8 cellular contexts compared by ENCODE assay signal in genomic region chr2:196259507-196260481, GRCh38.
DNase-seq lines count a peak whose midpoint lies in the region; ATAC-seq and TF ChIP-seq lines count a peak whose summit lies in the region.

No MANE protein-coding gene starts in this region.

- no peaks in the 10 kb centered on the region for H3K9me3 Mint-ChIP-seq in effector memory CD8-positive, alpha-beta T cell

- H3K27me3 ChIP-seq in thyroid gland: no peaks in the 10 kb centered on the region

- H3K36me3 ChIP-seq in thyroid gland: no peaks in the 10 kb centered on the region

- no peaks in the 10 kb centered on the region for H3K9me3 ChIP-seq in thyroid gland

- H3K27ac ChIP-seq in thyroid gland: no peak overlapping the region

- peak overlapping the region; percentile 81 to 92 for H3K27ac Mint-ChIP-seq in effector memory CD8-positive, alpha-beta T cell

- H3K4me1 ChIP-seq in thyroid gland: no peaks in the 10 kb centered on the region

- ATAC-seq in effector memory CD8-positive, alpha-beta T cell (replicated peaks): peak; percentile 37
- ATAC-seq in GM21737 (IDR thresholded peaks at IDR 0.05; ENCODE audit: unreplicated experiment): no peak

- intact Hi-C loops in thyroid gland (cut with DNase I): no loop called here

- no peak for TF ChIP-seq POLR2A in thyroid gland (IDR thresholded peaks at IDR 0.05)

- no peaks in the 10 kb centered on the region for H3K27me3 Mint-ChIP-seq in effector memory CD8-positive, alpha-beta T cell

- WGBS in thyroid gland, 2 donors: 69 to 72% methylated on average over 7 of the region's 7 CpGs

- H3K4me3 Mint-ChIP-seq in effector memory CD8-positive, alpha-beta T cell: peak overlapping the region; percentile 55 to 67

- H3K4me3 ChIP-seq in thyroid gland (replicated peaks in 1 of 3): no peak overlapping the region

- DNase-seq in HT1080 (ENCODE audit: low read depth) (peak; percentile 94), T1000 (lab: John Stamatoyannopoulos, UW) (peak; percentile 45), NCI-H1092 (lab: John Stamatoyannopoulos, UW) (no peak), DMS79 (lab: John Stamatoyannopoulos, UW) (no peak), thyroid gland (no peak)
- no peak for DNase-seq in effector memory CD8-positive, alpha-beta T cell
- DNase-seq in stimulated activated CD4-positive, alpha-beta T cell treated with anti-CD3 and anti-CD28 coated beads, Interleukin-4, amount 100 ng/mL, for 24 hours: peak; percentile 67

- no peak for TF ChIP-seq CTCF in thyroid gland (IDR thresholded peaks at IDR 0.05)

- H3K36me3 Mint-ChIP-seq in effector memory CD8-positive, alpha-beta T cell (ENCODE audit: insufficient read depth): peaks cover 5% of the 10 kb centered on the region

- peaks cover 26 to 44% of the 10 kb centered on the region in 2 donors for H3K4me1 Mint-ChIP-seq in effector memory CD8-positive, alpha-beta T cell (ENCODE audit: low read depth in 2 of 2)

Comparison
In these comparisons a context has a peak if more than half of its experiments do, and no peak if none do; other contexts are left out.
1. DNase-seq: peak in HT1080 (single experiment), T1000 (single experiment) and stimulated activated CD4-positive, alpha-beta T cell treated with anti-CD3 and anti-CD28 coated beads, Interleukin-4, amount 100 ng/mL, for 24 hours (single experiment); none in effector memory CD8-positive, alpha-beta T cell (0 of 3), NCI-H1092 (single experiment), DMS79 (single experiment) and thyroid gland (0 of 2).